In genomic region chr6:160767019-160767646, GRCh38 we compare ENCODE assay signal across 8 cellular contexts.
DNase-seq lines count a peak whose midpoint lies in the region; ATAC-seq and TF ChIP-seq lines count a peak whose summit lies in the region.

No MANE protein-coding gene starts in this region.

- ATAC-seq in HG03280 (IDR thresholded peaks at IDR 0.05; ENCODE audit: unreplicated experiment) (peak; percentile 93), upper lobe of left lung (ENCODE audit: low FRiP score in 2 of 2) (peak; percentile 83 to 86)

- DNase-seq in AG04450 (ENCODE audit: low read depth, low spot score): no peak
- peak; percentile 82 for DNase-seq in GM19238 (ENCODE audit: insufficient read length, low spot score)
- peak; percentile 18 for DNase-seq in NOMO-1 treated with dmso at 0.1 percent for 144 hours (lab: John Stamatoyannopoulos, UW; ENCODE audit: unreplicated experiment)
- peak in 3 of 4 experiments; percentile 2 to 12 (median 12) for DNase-seq in activated naive CD4-positive, alpha-beta T cell (lab: John Stamatoyannopoulos, UW)
- peak; percentile 28 for DNase-seq in glomerular visceral epithelial cell (ENCODE audit: extremely low spot score)
- DNase-seq in occipital lobe (lab: John Stamatoyannopoulos, UW): peak; percentile 59
- peak; percentile 64 to 92 for DNase-seq in upper lobe of left lung

- no peak for TF ChIP-seq EP300 in upper lobe of left lung (IDR thresholded peaks at IDR 0.05)

- 0 out of 2 replicates have a peak overlapping the region, but pooled peaks have one; percentile 13 for H3K4me3 ChIP-seq in AG04450 (ENCODE audit: low read depth, low read length)
- H3K4me3 ChIP-seq in upper lobe of left lung: peak overlapping the region; percentile 18 to 50 (median 44)

- TF ChIP-seq CTCF in AG04450 (IDR thresholded peaks at IDR 0.05; ENCODE audit: low read depth, low read length): peak; percentile 48
- TF ChIP-seq CTCF in upper lobe of left lung (IDR thresholded peaks at IDR 0.05): peak in 5 of 6 experiments; percentile 53 to 70 (median 60)

- H3K9me3 ChIP-seq in AG04450 (ENCODE audit: control insufficient read depth, insufficient read depth, low read length) (peaks cover 13% of the 10 kb centered on the region), upper lobe of left lung (peaks cover 0 to 8% (median 0%) of the 10 kb centered on the region in 4 donors)

- 0 to 6% methylated on average over 14 to 41 of the region's 54 CpGs for WGBS in upper lobe of left lung, 2 donors

- H3K27me3 ChIP-seq in AG04450 (ENCODE audit: control insufficient read depth, insufficient read depth, low read length): no peaks in the 10 kb centered on the region
- H3K27me3 ChIP-seq in upper lobe of left lung: no peaks in the 10 kb centered on the region

- peaks cover 3 to 9% (median 8%) of the 10 kb centered on the region in 4 donors for H3K4me1 ChIP-seq in upper lobe of left lung

- CTCF ChIA-PET in AG04450 (lab: Charles Lee): interaction anchor here (1.0 kb wide), 2 partner anchors 13 to 606 kb away, joined by 3 to 5 read pairs; no protein-coding TSS in a partner anchor

- POLR2A ChIA-PET in AG04450 (lab: Yijun Ruan, JAX): no interaction called here

- H3K36me3 ChIP-seq in upper lobe of left lung: no peaks in the 10 kb centered on the region

- no peak for TF ChIP-seq POLR2A in upper lobe of left lung (IDR thresholded peaks at IDR 0.05)

- H3K27ac ChIP-seq in AG04450 (ENCODE audit: low read depth, low read length) (no peak overlapping the region), upper lobe of left lung (no peak overlapping the region)
